Comparison of ENCODE assay signal across 29 cellular contexts in genomic region chr6:31419842-31420241, GRCh38. TPM values are rescaled to one million over a fixed set of nuclear protein-coding genes. Genes with fewer than 3 reads are reported as not detected.
DNase-seq lines count a peak whose midpoint lies in the region; ATAC-seq, FAIRE-seq and TF ChIP-seq lines count a peak whose summit lies in the region.
"Had no signal": no experiment of that assay in that cellular context is flagged by ENCODE, and none has a peak within 500 bp of the region (broad histone marks: within the 10 kb centered on the region; RNA-seq: fewer than 3 reads in every experiment).

No MANE protein-coding gene starts in this region.

- H3K9me3 ChIP-seq in psoas muscle, result no peaks in the 10 kb centered on the region

- H3K4me3 ChIP-seq in GM12865 (ENCODE audit: low read depth, low read length) (no peak overlapping the region), epithelial cell of esophagus (ENCODE audit: low read length) (no peak overlapping the region), psoas muscle (no peak overlapping the region)

- intact Hi-C loops in psoas muscle (cut with DNase I), result no loop called here

- ATAC-seq in psoas muscle, result peak in 3 of 4 donors; percentile 27 to 53 (median 30)
- ATAC-seq: effector memory CD8-positive, alpha-beta T cell; naive thymus-derived CD4-positive, alpha-beta T cell had no signal

- peaks cover 0 to 15% of the 10 kb centered on the region in 2 donors for H3K36me3 ChIP-seq in psoas muscle (ENCODE audit: insufficient read depth in 1 of 2, low read depth in 1 of 2)

- H3K27ac ChIP-seq in psoas muscle, result no peak overlapping the region

- no peak for TF ChIP-seq CTCF in GM12865 (IDR thresholded peaks at IDR 0.05; ENCODE audit: insufficient read depth, low read depth, low read length, missing control alignments)
- TF ChIP-seq CTCF in epithelial cell of esophagus (IDR thresholded peaks at IDR 0.05; ENCODE audit: insufficient read depth, low read depth, low read length, missing control alignments), result no peak
- no peak for TF ChIP-seq CTCF in psoas muscle (IDR thresholded peaks at IDR 0.05)

- DNase-seq in GM12865 (ENCODE audit: low read depth) (peak; percentile 36), OCI-M1 (lab: John Stamatoyannopoulos, UW) (peak; percentile 17), epithelial cell of esophagus (ENCODE audit: low read depth) (peak; percentile 11), psoas muscle (no peak), RCC 7860 (ENCODE audit: low spot score) (no peak), hepatic stellate cell (ENCODE audit: low spot score) (no peak), nucleus accumbens (lab: John Stamatoyannopoulos, UW) (no peak)
- DNase-seq: activated CD4-positive, alpha-beta T cell treated with anti-CD3 and anti-CD28 coated beads for 48 hours; activated effector memory CD4-positive, alpha-beta T cell treated with Interleukin-2 at 50 U/mL for 16 hours; activated T-cell treated with anti-CD3 and anti-CD28 coated beads, Interleukin-2, amount 50 U/mL, for 1 hour; aorta; cortex of kidney; effector memory CD8-positive, alpha-beta T cell; erythroblast; foreskin fibroblast; H9; naive thymus-derived CD4-positive, alpha-beta T cell; NCI-H1048; NCI-H187; NCI-H526; NK-92 treated with Interleukin-12 subunit alpha and Interleukin-12 subunit beta, amount 100 ng/mL, for 24 hours; SIG-M5; stimulated activated CD4-positive, alpha-beta T cell treated with anti-CD3 and anti-CD28 coated beads, Interleukin-15, amount 100 ng/mL, for 24 hours; stimulated activated CD4-positive, alpha-beta T cell treated with anti-CD3 and anti-CD28 coated beads, Interleukin-4, amount 100 ng/mL, for 4 hours; substantia nigra; SW 1271; T-helper 9 cell; trophoblast cell had no signal

- FAIRE-seq in RCC 7860 (lab: Jason Lieb, UNC), result no peak
- FAIRE-seq: keratinocyte had no signal

- no peaks in the 10 kb centered on the region for H3K27me3 ChIP-seq in psoas muscle (ENCODE audit: insufficient read depth in 3 of 3, low read length in 2 of 3)

- 17 to 42% (median 31%) methylated on average over 2 of the region's 2 CpGs for WGBS in psoas muscle, 3 donors

- H3K4me1 ChIP-seq in psoas muscle, result no peaks in the 10 kb centered on the region

RNA-seq across cellular contexts. Expression of gene MICA, which starts 16.4 kb away (rescaled TPM):
- 1 to 10 TPM; 2.7 to 5.7 (median 4.2) TPM for total RNA-seq in psoas muscle
- 1 to 10 TPM; 4.1 to 5.7 (median 5.0) TPM for polyA plus RNA-seq in psoas muscle

Comparison
In these comparisons a context has a peak if more than half of its experiments do, and no peak if none do; other contexts are left out.
1. DNase-seq: peak in GM12865 (single experiment), OCI-M1 (single experiment) and epithelial cell of esophagus (single experiment); none in psoas muscle (0 of 2), RCC 7860 (single experiment), hepatic stellate cell (single experiment) and nucleus accumbens (0 of 56).